Comparison of ENCODE assay signal across 10 cellular contexts in the genomic region with DNA sequence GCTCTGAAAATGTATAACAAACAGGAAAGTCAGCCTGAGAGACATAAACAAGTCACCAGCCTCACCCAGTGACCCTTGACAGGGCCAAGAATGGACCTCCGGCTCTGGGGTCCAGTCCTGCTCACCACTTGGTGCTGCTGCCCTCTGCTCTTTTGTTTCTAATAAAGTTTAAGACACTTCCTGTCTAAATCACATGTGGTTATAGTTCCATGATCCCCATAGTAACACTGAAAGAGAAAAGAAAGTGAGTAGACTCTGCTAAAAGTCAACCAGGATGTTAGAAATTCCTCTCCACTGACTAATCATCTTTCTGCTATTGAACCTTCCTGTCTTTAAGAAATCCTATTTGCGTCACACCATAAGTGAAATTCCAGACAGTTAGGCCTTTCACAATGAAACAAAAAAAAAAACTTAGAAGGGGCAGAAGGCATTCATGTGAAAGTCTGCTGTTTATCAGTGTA.
DNase-seq lines count a peak whose midpoint lies in the region; ATAC-seq, FAIRE-seq and TF ChIP-seq lines count a peak whose summit lies in the region.
"Had no signal": no experiment of that assay in that cellular context is flagged by ENCODE, and none has a peak within 500 bp of the region (broad histone marks: within the 10 kb centered on the region; RNA-seq: fewer than 3 reads in every experiment).

No MANE protein-coding gene starts in this region.

- peak overlapping the region; percentile 92 for H3K9ac ChIP-seq in endothelial cell of umbilical vein (replicated peaks; ENCODE audit: extremely low read depth, insufficient read depth, low read length)

- no peak overlapping the region for H2AFZ ChIP-seq in endothelial cell of umbilical vein (ENCODE audit: low read depth, low read length)

- no peaks in the 10 kb centered on the region for H3K36me3 ChIP-seq in endothelial cell of umbilical vein (ENCODE audit: control insufficient read depth in 2 of 2, extremely low read depth in 1 of 2, insufficient read depth in 2 of 2, low read length in 2 of 2)

- FAIRE-seq in endothelial cell of umbilical vein (lab: Jason Lieb, UNC) = peak; percentile 83
- FAIRE-seq: G401.6 had no signal

- no peaks in the 10 kb centered on the region for H3K9me1 ChIP-seq in endothelial cell of umbilical vein (replicated peaks; ENCODE audit: control insufficient read depth, extremely low read depth, insufficient read depth, low read length)

- POLR2A ChIA-PET in endothelial cell of umbilical vein (lab: Charles Lee) = no interaction called here
- POLR2A ChIA-PET in HEK293T (lab: Yijun Ruan, JAX) = no interaction called here

- H3K9me3 ChIP-seq in endothelial cell of umbilical vein (replicated peaks; ENCODE audit: control insufficient read depth, insufficient read depth, low read length) = no peaks in the 10 kb centered on the region

- H4K20me1 ChIP-seq in endothelial cell of umbilical vein (replicated peaks; ENCODE audit: control insufficient read depth, extremely low read depth, insufficient read depth, low read length) = no peaks in the 10 kb centered on the region

- CTCF ChIA-PET in endothelial cell of umbilical vein (lab: Charles Lee) = interaction anchor here (1.2 to 1.7 kb wide), 2 partner anchors 33 to 280 kb away, joined by 3 to 6 read pairs; no protein-coding TSS in a partner anchor
- CTCF ChIA-PET in HEK293T (lab: Yijun Ruan, JAX) = no interaction called here

- TF ChIP-seq CTCF in AG10803 (conservative IDR thresholded peaks at IDR 0.05; ENCODE audit: low read length) (peak; percentile 29), endothelial cell of umbilical vein (IDR thresholded peaks at IDR 0.05; ENCODE audit: extremely low read depth in 1 of 2, insufficient read depth in 1 of 2, low read depth in 1 of 2, low read length in 2 of 2) (no peak)

- BruUV-seq in endothelial cell of umbilical vein (replicated peaks; lab: Mats Ljungman, UMichigan) = no TSS peak

- intact Hi-C loops in endothelial cell of umbilical vein (cut with micrococcal nuclease) = loop anchor here (1.0 to 5.0 kb wide), 13 partner anchors 8 to 1551 kb away; partner anchors contain the start of genes BET1 and GNG11

- ATAC-seq in HG03097 (IDR thresholded peaks at IDR 0.05; ENCODE audit: low FRiP score, unreplicated experiment) (no peak), GM21737 (IDR thresholded peaks at IDR 0.05; ENCODE audit: unreplicated experiment) (no peak)

- peak overlapping the region; percentile 98 for H3K27ac ChIP-seq in endothelial cell of umbilical vein (ENCODE audit: insufficient read depth, low read depth, low read length)

- H3K27me3 ChIP-seq in endothelial cell of umbilical vein (ENCODE audit: control insufficient read depth in 2 of 2, insufficient read depth in 2 of 2, low read length in 2 of 2) = no peaks in the 10 kb centered on the region

- H3K4me2 ChIP-seq in endothelial cell of umbilical vein (ENCODE audit: insufficient read depth, low read length) = peak overlapping the region; percentile 64

- dilution Hi-C loops in endothelial cell of umbilical vein (cut with MboI; ENCODE audit: extremely low pct_ligation_motif_present, low sequenced_read_pairs) = no loop called here

- H3K4me1 ChIP-seq in endothelial cell of umbilical vein (ENCODE audit: control insufficient read depth, extremely low read depth, insufficient read depth, low read length) = peaks cover 49% of the 10 kb centered on the region

- peak; percentile 100 for DNase-seq in AG10803 (ENCODE audit: low read depth)
- peak; percentile 97 for DNase-seq in NCI-H226
- peak; percentile 99 for DNase-seq in endothelial cell of umbilical vein (ENCODE audit: low read depth, low spot score)
- peak; percentile 91 for DNase-seq in myocyte (ENCODE audit: low read depth)
- no peak for DNase-seq in ecto neural progenitor cell (ENCODE audit: low spot score)
- no peak for DNase-seq in HEK293T (ENCODE audit: extremely low spot score)
- DNase-seq: activated naive CD4-positive, alpha-beta T cell treated with anti-CD3 and anti-CD28 coated beads, Interleukin-2, amount 10 ng/mL, durations not matched to agents 7 days and 5 days had no signal

- peak overlapping the region; percentile 19 for H3K4me3 ChIP-seq in AG10803 (ENCODE audit: low read length)
- H3K4me3 ChIP-seq in endothelial cell of umbilical vein (replicated peaks in 1 of 3; ENCODE audit: insufficient read depth in 1 of 3, low read depth in 1 of 3, low read length in 3 of 3) = no peak overlapping the region

- no peaks in the 10 kb centered on the region for H3K79me2 ChIP-seq in endothelial cell of umbilical vein (ENCODE audit: control insufficient read depth, insufficient read depth, low read length)

- no peak for TF ChIP-seq POLR2A in endothelial cell of umbilical vein (IDR thresholded peaks at IDR 0.05; ENCODE audit: low read depth, low read length)

TF ChIP-seq in endothelial cell of umbilical vein, 7 proteins besides CTCF, POLR2A, EP300 and RAD21:
- TF ChIP-seq MYC (IDR thresholded peaks at IDR 0.05; ENCODE audit: low read depth, low read length) = no peak
- no peak for TF ChIP-seq EZH2 (IDR thresholded peaks at IDR 0.05; ENCODE audit: borderline replicate concordance, low read depth, low read length, severe bottlenecking)
- TF ChIP-seq POLR2AphosphoS5 (IDR thresholded peaks at IDR 0.05; ENCODE audit: insufficient read depth, low read depth, low read length) = peak; percentile 73
- peak; percentile 91 for TF ChIP-seq FOS (IDR thresholded peaks at IDR 0.05; ENCODE audit: borderline replicate concordance, insufficient read depth, low read length)
- peak; percentile 94 for TF ChIP-seq JUN (IDR thresholded peaks at IDR 0.05; ENCODE audit: borderline replicate concordance, insufficient read depth, insufficient read length, low read depth)
- peak; percentile 61 for TF ChIP-seq GATA2 (IDR thresholded peaks at IDR 0.05; ENCODE audit: insufficient read depth, insufficient read length, low read depth, low read length)
- TF ChIP-seq, protein P1, sequence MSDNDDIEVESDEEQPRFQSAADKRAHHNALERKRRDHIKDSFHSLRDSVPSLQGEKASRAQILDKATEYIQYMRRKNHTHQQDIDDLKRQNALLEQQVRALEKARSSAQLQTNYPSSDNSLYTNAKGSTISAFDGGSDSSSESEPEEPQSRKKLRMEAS (IDR thresholded peaks at IDR 0.05; ENCODE audit: insufficient read depth, insufficient read length) = no peak

TF ChIP-seq in HEK293T, 16 proteins besides CTCF, POLR2A, EP300 and RAD21:
- no peak for TF ChIP-seq PKNOX1 (IDR thresholded peaks at IDR 0.05)
TF ChIP-seq in HEK293T: peak in this region for 0.

Comparison
In these comparisons a context has a peak if more than half of its experiments do, and no peak if none do; other contexts are left out.
1. DNase-seq: peak in AG10803 (single experiment), NCI-H226 (single experiment), endothelial cell of umbilical vein (single experiment) and myocyte (single experiment); none in ecto neural progenitor cell (single experiment) and HEK293T (single experiment).